In the genomic region with DNA sequence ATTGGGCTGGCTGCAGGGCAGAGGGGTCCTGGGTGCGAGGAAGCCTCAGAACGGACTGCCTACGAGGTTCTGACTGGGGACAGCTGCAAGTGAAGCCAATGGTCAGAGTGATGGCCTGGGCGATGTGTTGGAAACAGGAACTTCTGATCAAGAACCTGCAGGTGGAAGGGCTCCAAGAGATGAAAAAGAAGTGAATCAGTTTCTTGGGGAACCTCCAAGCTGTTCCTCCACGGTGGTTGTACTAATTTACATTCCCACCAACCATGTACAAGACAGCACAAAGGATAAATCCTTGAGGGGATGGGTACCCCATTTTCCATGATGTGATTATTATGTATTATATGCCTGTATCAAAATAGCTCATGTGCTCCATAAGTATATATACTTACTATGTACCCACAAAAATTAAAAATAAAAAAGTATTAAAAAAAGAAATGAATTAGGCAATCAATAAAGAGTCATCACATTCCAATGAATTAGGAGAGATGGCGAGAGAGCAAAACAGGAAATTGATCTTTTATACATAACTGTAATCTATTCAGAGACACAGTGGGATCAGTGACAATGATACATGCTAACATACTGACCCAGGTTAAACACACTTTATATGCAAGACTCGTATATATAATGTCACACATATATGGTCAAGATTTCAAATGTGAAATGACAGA, we compare ENCODE assay signal across 19 cellular contexts. TPM values are rescaled to one million over a fixed set of nuclear protein-coding genes. Genes with fewer than 3 reads are reported as not detected.
A peak's percentile ranks its signal among the peaks of the same experiment; 100 is the strongest.
DNase-seq lines count a peak whose midpoint lies in the region; TF ChIP-seq lines count a peak whose summit lies in the region.
"Had no signal": no experiment of that assay in that cellular context is flagged by ENCODE, and none has a peak within 500 bp of the region (broad histone marks: within the 10 kb centered on the region; RNA-seq: fewer than 3 reads in every experiment).

No MANE protein-coding gene starts in this region.

- intact Hi-C loops in activated T-helper 1 cell treated with anti-CD3 and anti-CD28 coated beads, Interleukin-12 subunit alpha, Interleukin-12 subunit beta, Interleukin-2, Interleukin-4 antibody, amounts not matched to agents 30 ng/mL and 10 ng/mL and 1 ng/mL, durations not matched to agents 14 hours and 24 hours and 36 hours (cut with micrococcal nuclease) = no loop called here

- H4K91ac ChIP-seq in H9 (ENCODE audit: insufficient read length, low read depth, low read length) = no peak overlapping the region

- H2BK12ac ChIP-seq in H9 (ENCODE audit: insufficient read length, low read depth, low read length) = no peak overlapping the region

- H3K9me3 ChIP-seq in H9 (ENCODE audit: control insufficient read depth, low read depth, low read length) (no peaks in the 10 kb centered on the region), skeletal muscle tissue (ENCODE audit: control insufficient read depth in 3 of 3, low read length in 3 of 3) (no peaks in the 10 kb centered on the region)
- H3K9me3 ChIP-seq: BLaER1 treated with 17β-estradiol and CSF1 and Interleukin-3, amounts not matched to agents 10 nM and 100 nM; breast epithelium; right lobe of liver; tibial artery had no signal

- H3K79me1 ChIP-seq in H9 (ENCODE audit: insufficient read depth, low read depth, low read length, poor library complexity, severe bottlenecking) = no peaks in the 10 kb centered on the region

- no peak overlapping the region for H3K14ac ChIP-seq in H9 (ENCODE audit: insufficient read depth, low read length)

- no peak overlapping the region for H3K23ac ChIP-seq in H9 (ENCODE audit: insufficient read length, low read depth, low read length)

- H3K27ac ChIP-seq in H9 (ENCODE audit: insufficient read length, low read depth, low read length) = no peak overlapping the region
- H3K27ac ChIP-seq in skeletal muscle tissue (ENCODE audit: low read depth, low read length) = peak overlapping the region; percentile 84
- H3K27ac ChIP-seq: BLaER1 treated with 17β-estradiol and CSF1 and Interleukin-3, amounts not matched to agents 10 nM and 100 nM; KMS-11; right lobe of liver; tibial artery had no signal

- peak overlapping the region in 2 of 3 experiments; percentile 25; a peak in 3 of 7 replicates for H3K27ac Mint-ChIP-seq in H9
- H3K27ac Mint-ChIP-seq in activated T-helper 1 cell treated with anti-CD3 and anti-CD28 coated beads, Interleukin-12 subunit alpha, Interleukin-12 subunit beta, Interleukin-2, Interleukin-4 antibody, amounts not matched to agents 30 ng/mL and 10 ng/mL and 1 ng/mL, durations not matched to agents 14 hours and 24 hours and 36 hours = no peak overlapping the region
- H3K27ac Mint-ChIP-seq: activated naive CD8-positive, alpha-beta T cell treated with anti-CD3 and anti-CD28 coated beads, Interleukin-2, amount 10 ng/mL, durations not matched to agents 7 days and 5 days had no signal

- H3K4me3 ChIP-seq in astrocyte of the cerebellum (ENCODE audit: low read depth, low read length) (no peak overlapping the region), skeletal muscle tissue (ENCODE audit: low read length in 3 of 3) (peak overlapping the region in 1 of 3 donors; percentile 35)
- H3K4me3 ChIP-seq: BLaER1 treated with 17β-estradiol and CSF1 and Interleukin-3, amounts not matched to agents 10 nM and 100 nM; breast epithelium; GM12878; right lobe of liver; tibial artery had no signal

- no peaks in the 10 kb centered on the region for H3K27me3 Mint-ChIP-seq in H9 (ENCODE audit: low read depth)
- peaks cover 13% of the 10 kb centered on the region for H3K27me3 Mint-ChIP-seq in activated T-helper 1 cell treated with anti-CD3 and anti-CD28 coated beads, Interleukin-12 subunit alpha, Interleukin-12 subunit beta, Interleukin-2, Interleukin-4 antibody, amounts not matched to agents 30 ng/mL and 10 ng/mL and 1 ng/mL, durations not matched to agents 14 hours and 24 hours and 36 hours (ENCODE audit: insufficient read depth)

- H2BK20ac ChIP-seq in H9 (ENCODE audit: low read depth, low read length, poor library complexity, severe bottlenecking) = no peak overlapping the region

- TF ChIP-seq CTCF in H9 (conservative IDR thresholded peaks at IDR 0.05) (no peak), astrocyte of the cerebellum (IDR thresholded peaks at IDR 0.05; ENCODE audit: low read depth, low read length, missing control alignments) (no peak)

- H3K36me3 ChIP-seq in skeletal muscle tissue (ENCODE audit: control insufficient read depth in 3 of 3, insufficient read depth in 3 of 3, low read length in 3 of 3) = no peaks in the 10 kb centered on the region
- H3K36me3 ChIP-seq: BLaER1 treated with 17β-estradiol and CSF1 and Interleukin-3, amounts not matched to agents 10 nM and 100 nM; breast epithelium; right lobe of liver; tibial artery had no signal

- no peak overlapping the region for H3T11ph ChIP-seq in H9 (ENCODE audit: low read length)

- H3K4me1 Mint-ChIP-seq in H9 = peaks cover 38 to 40% of the 10 kb centered on the region in 2 experiments
- no peaks in the 10 kb centered on the region for H3K4me1 Mint-ChIP-seq in activated T-helper 1 cell treated with anti-CD3 and anti-CD28 coated beads, Interleukin-12 subunit alpha, Interleukin-12 subunit beta, Interleukin-2, Interleukin-4 antibody, amounts not matched to agents 30 ng/mL and 10 ng/mL and 1 ng/mL, durations not matched to agents 14 hours and 24 hours and 36 hours (ENCODE audit: low read depth)
- H3K4me1 Mint-ChIP-seq: activated naive CD8-positive, alpha-beta T cell treated with anti-CD3 and anti-CD28 coated beads, Interleukin-2, amount 10 ng/mL, durations not matched to agents 7 days and 5 days had no signal

- no peaks in the 10 kb centered on the region for H3K9me3 Mint-ChIP-seq in H9
- no peaks in the 10 kb centered on the region for H3K9me3 Mint-ChIP-seq in activated T-helper 1 cell treated with anti-CD3 and anti-CD28 coated beads, Interleukin-12 subunit alpha, Interleukin-12 subunit beta, Interleukin-2, Interleukin-4 antibody, amounts not matched to agents 30 ng/mL and 10 ng/mL and 1 ng/mL, durations not matched to agents 14 hours and 24 hours and 36 hours
- H3K9me3 Mint-ChIP-seq: activated naive CD8-positive, alpha-beta T cell treated with anti-CD3 and anti-CD28 coated beads, Interleukin-2, amount 10 ng/mL, durations not matched to agents 7 days and 5 days had no signal

- no peaks in the 10 kb centered on the region for H3K23me2 ChIP-seq in H9 (ENCODE audit: insufficient read length, low read depth, low read length, poor library complexity, severe bottlenecking)

- peaks cover 11% of the 10 kb centered on the region; the same call in 1 of the 2 replicates for H3K4me1 ChIP-seq in H9 (ENCODE audit: insufficient read depth, low read length)
- H3K4me1 ChIP-seq in skeletal muscle tissue (ENCODE audit: control insufficient read depth in 3 of 3, insufficient read depth in 3 of 3, low read length in 3 of 3) = peaks cover 20 to 34% (median 23%) of the 10 kb centered on the region in 3 donors
- H3K4me1 ChIP-seq: BLaER1 treated with 17β-estradiol and CSF1 and Interleukin-3, amounts not matched to agents 10 nM and 100 nM; breast epithelium; right lobe of liver had no signal

- peaks cover 6% of the 10 kb centered on the region; the same call in 1 of the 2 replicates for H3K79me2 ChIP-seq in H9 (ENCODE audit: insufficient read depth, low read length)

- H4K20me1 ChIP-seq in H9 (ENCODE audit: control insufficient read depth, insufficient read depth, insufficient read length) = no peaks in the 10 kb centered on the region
- H4K20me1 ChIP-seq: BLaER1 treated with 17β-estradiol and CSF1 and Interleukin-3, amounts not matched to agents 10 nM and 100 nM had no signal

- H4K8ac ChIP-seq in H9 (replicated peaks; ENCODE audit: insufficient read length, low read depth, low read length) = no peak overlapping the region

- H3K4me2 ChIP-seq in H9 (ENCODE audit: insufficient read depth, insufficient read length, low read length) = no peak overlapping the region
- H3K4me2 ChIP-seq: BLaER1 treated with 17β-estradiol and CSF1 and Interleukin-3, amounts not matched to agents 10 nM and 100 nM; KMS-11 had no signal

- no peak overlapping the region for H2AK5ac ChIP-seq in H9 (ENCODE audit: insufficient read length, low read length)

- H4K5ac ChIP-seq in H9 (ENCODE audit: insufficient read length, low read depth, low read length) = no peak overlapping the region

- no peak for DNase-seq in H9
- DNase-seq in astrocyte of the cerebellum (ENCODE audit: low read depth) = peak; percentile 81
- DNase-seq in iris pigment epithelial cell (ENCODE audit: low read depth) = peak; percentile 74
- no peak for DNase-seq in activated T-helper 1 cell treated with anti-CD3 and anti-CD28 coated beads, Interleukin-12 subunit alpha, Interleukin-12 subunit beta, Interleukin-2, Interleukin-4 antibody, amounts not matched to agents 30 ng/mL and 10 ng/mL and 1 ng/mL, durations not matched to agents 14 hours and 24 hours and 36 hours (ENCODE audit: low spot score)
- no peak for DNase-seq in C1 segment of cervical spinal cord (lab: John Stamatoyannopoulos, UW)
- no peak for DNase-seq in stimulated activated CD4-positive, alpha-beta T cell treated with anti-CD3 and anti-CD28 coated beads, Interleukin-4, amount 100 ng/mL, for 24 hours
- DNase-seq: activated CD4-positive, alpha-beta T cell treated with anti-CD3 and anti-CD28 coated beads for 1 hour; activated naive CD8-positive, alpha-beta T cell treated with anti-CD3 and anti-CD28 coated beads, Interleukin-2, amount 10 ng/mL, durations not matched to agents 7 days and 5 days; left ventricle myocardium superior; NCI-H1048; NCI-H2081; right lobe of liver; stimulated activated naive CD4-positive, alpha-beta T cell; tibial artery had no signal

- no peak overlapping the region for H3K9ac ChIP-seq in H9 (ENCODE audit: extremely low read depth, insufficient read length, low read length)
- peak overlapping the region in 1 of 3 donors; percentile 11 for H3K9ac ChIP-seq in skeletal muscle tissue (ENCODE audit: low read depth in 1 of 3, low read length in 3 of 3)
- H3K9ac ChIP-seq: BLaER1 treated with 17β-estradiol and CSF1 and Interleukin-3, amounts not matched to agents 10 nM and 100 nM; KMS-11 had no signal

- H2BK120ac ChIP-seq in H9 (ENCODE audit: low read depth, low read length, poor library complexity, severe bottlenecking) = no peak overlapping the region

- no peak overlapping the region for H3K4ac ChIP-seq in H9 (ENCODE audit: low read depth, low read length)

- H3K18ac ChIP-seq in H9 (ENCODE audit: insufficient read length, low read depth, low read length) = no peak overlapping the region

- H2BK15ac ChIP-seq in H9 (ENCODE audit: low read depth, low read length) = no peak overlapping the region

- H2BK5ac ChIP-seq in H9 (ENCODE audit: insufficient read length, low read length) = no peak overlapping the region

- H3K56ac ChIP-seq in H9 (ENCODE audit: insufficient read length, low read depth, low read length) = no peak overlapping the region

- no CpG with 5 or more reads among the region's 7 CpGs for WGBS in H9 (ENCODE audit: extremely low coverage, insufficient read length, low lambda C conversion rate)

- H3K27me3 ChIP-seq in H9 (ENCODE audit: insufficient read depth, low read length) (no peaks in the 10 kb centered on the region), skeletal muscle tissue (ENCODE audit: control insufficient read depth in 3 of 3, insufficient read depth in 3 of 3, low read length in 3 of 3) (no peaks in the 10 kb centered on the region)
- H3K27me3 ChIP-seq: BLaER1 treated with 17β-estradiol and CSF1 and Interleukin-3, amounts not matched to agents 10 nM and 100 nM; breast epithelium; right lobe of liver; tibial artery had no signal

- no peak overlapping the region for H3K4me3 Mint-ChIP-seq in H9
- H3K4me3 Mint-ChIP-seq in activated T-helper 1 cell treated with anti-CD3 and anti-CD28 coated beads, Interleukin-12 subunit alpha, Interleukin-12 subunit beta, Interleukin-2, Interleukin-4 antibody, amounts not matched to agents 30 ng/mL and 10 ng/mL and 1 ng/mL, durations not matched to agents 14 hours and 24 hours and 36 hours = no peak overlapping the region
- H3K4me3 Mint-ChIP-seq: activated naive CD8-positive, alpha-beta T cell treated with anti-CD3 and anti-CD28 coated beads, Interleukin-2, amount 10 ng/mL, durations not matched to agents 7 days and 5 days had no signal

- no peak overlapping the region for H2AFZ ChIP-seq in H9 (ENCODE audit: low read length)

- in situ Hi-C loops in astrocyte of the cerebellum (cut with HindIII; ENCODE audit: low sequenced_read_pairs) = loop anchor here (10.0 kb wide), 1 partner anchor 52 kb away; no protein-coding TSS in a partner anchor

- no peaks in the 10 kb centered on the region; a peak in 1 of 7 replicates for H3K36me3 Mint-ChIP-seq in H9 (ENCODE audit: insufficient read depth in 1 of 3, low read depth in 3 of 3)
- no peaks in the 10 kb centered on the region for H3K36me3 Mint-ChIP-seq in activated T-helper 1 cell treated with anti-CD3 and anti-CD28 coated beads, Interleukin-12 subunit alpha, Interleukin-12 subunit beta, Interleukin-2, Interleukin-4 antibody, amounts not matched to agents 30 ng/mL and 10 ng/mL and 1 ng/mL, durations not matched to agents 14 hours and 24 hours and 36 hours (ENCODE audit: low read depth)

RNA-seq across cellular contexts. Expression of a gene that starts 58.1 kb away (rescaled TPM):
- 76.4 and 79.0 TPM in 2 replicates for total RNA-seq in H9 (2021)
- total RNA-seq in skeletal muscle tissue = 19.8 TPM
- total RNA-seq in activated T-helper 1 cell treated with anti-CD3 and anti-CD28 coated beads, Interleukin-12 subunit alpha, Interleukin-12 subunit beta, Interleukin-2, Interleukin-4 antibody, amounts not matched to agents 30 ng/mL and 10 ng/mL and 1 ng/mL, durations not matched to agents 14 hours and 24 hours and 36 hours = 20.6 and 23.1 TPM in 2 replicates

Comparison
In these comparisons a context has a peak if more than half of its experiments do, and no peak if none do; other contexts are left out.
1. DNase-seq: peak in astrocyte of the cerebellum (single experiment) and iris pigment epithelial cell (single experiment); none in H9 (single experiment), activated T-helper 1 cell treated with anti-CD3 and anti-CD28 coated beads, Interleukin-12 subunit alpha, Interleukin-12 subunit beta, Interleukin-2, Interleukin-4 antibody, amounts not matched to agents 30 ng/mL and 10 ng/mL and 1 ng/mL, durations not matched to agents 14 hours and 24 hours and 36 hours (single experiment), C1 segment of cervical spinal cord (0 of 14) and stimulated activated CD4-positive, alpha-beta T cell treated with anti-CD3 and anti-CD28 coated beads, Interleukin-4, amount 100 ng/mL, for 24 hours (single experiment).